ENCODE assay signal across 8 cellular contexts in the genomic region with DNA sequence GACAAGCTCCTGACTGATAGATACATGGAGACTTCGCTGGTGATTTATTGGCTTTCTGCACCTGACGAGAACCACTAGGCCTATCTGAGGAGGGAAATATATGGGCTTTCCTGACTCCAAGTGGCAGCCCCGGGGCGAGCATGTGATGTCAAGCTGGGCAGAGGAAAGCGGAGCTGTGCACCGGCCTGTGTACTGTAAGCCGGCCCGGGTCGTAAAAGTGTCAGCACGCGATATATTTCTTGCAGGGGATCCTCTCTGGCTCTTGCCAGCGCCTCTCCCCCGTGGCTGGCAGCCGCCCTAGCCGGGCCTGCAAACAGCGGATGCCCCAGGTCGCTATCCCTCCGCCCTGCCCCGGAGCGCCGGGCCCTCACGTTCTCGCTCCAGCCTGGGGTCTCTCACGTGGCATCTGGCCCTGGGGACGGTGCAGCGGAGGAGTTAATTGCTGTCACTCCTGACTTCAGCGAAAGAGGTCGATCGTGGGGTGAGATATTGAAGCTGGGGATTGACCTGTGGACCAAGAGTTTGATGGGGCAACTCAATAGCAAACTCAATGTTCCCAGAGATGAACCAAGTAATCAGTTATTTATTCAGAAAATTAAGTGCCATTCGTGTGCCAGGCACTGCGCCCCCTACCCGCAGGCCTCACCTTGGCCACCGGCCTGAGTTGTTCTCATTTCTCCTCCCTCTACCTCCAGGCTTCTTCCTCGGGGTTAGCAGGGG. TPM values are rescaled to one million over a fixed set of nuclear protein-coding genes. Genes with fewer than 3 reads are reported as not detected.
DNase-seq lines count a peak whose midpoint lies in the region; ATAC-seq and TF ChIP-seq lines count a peak whose summit lies in the region.

No MANE protein-coding gene starts in this region.

- H3K27ac Mint-ChIP-seq in activated CD8-positive, alpha-beta T cell treated with anti-CD3 and anti-CD28 coated beads, Interleukin-2, amount 10 ng/mL, durations not matched to agents 7 days and 5 days, result no peak overlapping the region
- peak overlapping the region in 3 of 9 donors; percentile 22 to 24 (median 22) for H3K27ac Mint-ChIP-seq in naive thymus-derived CD4-positive, alpha-beta T cell

- peaks cover 37% of the 10 kb centered on the region for H3K4me1 Mint-ChIP-seq in activated CD8-positive, alpha-beta T cell treated with anti-CD3 and anti-CD28 coated beads, Interleukin-2, amount 10 ng/mL, durations not matched to agents 7 days and 5 days (ENCODE audit: low read depth)
- peaks cover 9 to 21% (median 15%) of the 10 kb centered on the region in 7 donors for H3K4me1 Mint-ChIP-seq in naive thymus-derived CD4-positive, alpha-beta T cell

- peak; percentile 18 for TF ChIP-seq EP300 in transverse colon (IDR thresholded peaks at IDR 0.05; ENCODE audit: low read depth)

- no peak overlapping the region for H3K27ac ChIP-seq in naive thymus-derived CD4-positive, alpha-beta T cell (ENCODE audit: low read depth, low read length)
- peak overlapping the region in 3 of 4 donors; percentile 22 to 62 (median 31) for H3K27ac ChIP-seq in transverse colon

- no peaks in the 10 kb centered on the region for H3K9me3 ChIP-seq in naive thymus-derived CD4-positive, alpha-beta T cell (ENCODE audit: control insufficient read depth in 2 of 3, low read length in 3 of 3)
- no peaks in the 10 kb centered on the region for H3K9me3 ChIP-seq in transverse colon

- DNase-seq in GM04503 (ENCODE audit: low read depth), result peak; percentile 12
- peak; percentile 26 for DNase-seq in NCI-H1092 (lab: John Stamatoyannopoulos, UW)
- peak; percentile 32 for DNase-seq in activated CD8-positive, alpha-beta T cell treated with anti-CD3 and anti-CD28 coated beads, Interleukin-2, amount 10 ng/mL, durations not matched to agents 7 days and 5 days
- DNase-seq in fibroblast of gingiva (ENCODE audit: low read depth), result peak; percentile 6
- DNase-seq in naive thymus-derived CD4-positive, alpha-beta T cell, result peak in 6 of 9 donors; percentile 8 to 27 (median 24)
- DNase-seq in transverse colon, result peak; percentile 62
- no peak for DNase-seq in H4 (ENCODE audit: low spot score)
- DNase-seq in SKM-1 treated with dmso at 0.1 percent for 144 hours (lab: John Stamatoyannopoulos, UW; ENCODE audit: unreplicated experiment), result no peak

- no peaks in the 10 kb centered on the region for H3K27me3 ChIP-seq in naive thymus-derived CD4-positive, alpha-beta T cell (ENCODE audit: control insufficient read depth in 2 of 2, insufficient read depth in 2 of 2, low read length in 2 of 2)
- no peaks in the 10 kb centered on the region for H3K27me3 ChIP-seq in transverse colon

- H3K36me3 Mint-ChIP-seq in activated CD8-positive, alpha-beta T cell treated with anti-CD3 and anti-CD28 coated beads, Interleukin-2, amount 10 ng/mL, durations not matched to agents 7 days and 5 days (ENCODE audit: low read depth), result no peaks in the 10 kb centered on the region
- no peaks in the 10 kb centered on the region for H3K36me3 Mint-ChIP-seq in naive thymus-derived CD4-positive, alpha-beta T cell

- H3K27me3 Mint-ChIP-seq in activated CD8-positive, alpha-beta T cell treated with anti-CD3 and anti-CD28 coated beads, Interleukin-2, amount 10 ng/mL, durations not matched to agents 7 days and 5 days (ENCODE audit: low read depth), result peaks cover 7% of the 10 kb centered on the region
- H3K27me3 Mint-ChIP-seq in naive thymus-derived CD4-positive, alpha-beta T cell, result peaks cover 4 to 15% (median 10%) of the 10 kb centered on the region in 5 donors

- POLR2A ChIA-PET in activated CD8-positive, alpha-beta T cell treated with anti-CD3 and anti-CD28 coated beads, Interleukin-2, amount 10 ng/mL, durations not matched to agents 7 days and 5 days (lab: Charles Lee), result no interaction called here
- POLR2A ChIA-PET in naive thymus-derived CD4-positive, alpha-beta T cell (lab: Charles Lee), result no interaction called here

- H3K4me3 Mint-ChIP-seq in activated CD8-positive, alpha-beta T cell treated with anti-CD3 and anti-CD28 coated beads, Interleukin-2, amount 10 ng/mL, durations not matched to agents 7 days and 5 days, result peak overlapping the region; percentile 63
- peak overlapping the region; percentile 82 to 94 (median 89) for H3K4me3 Mint-ChIP-seq in naive thymus-derived CD4-positive, alpha-beta T cell

- in situ Hi-C loops in transverse colon (cut with MboI; ENCODE audit: low pct_ligation_motif_present in 1 of 4, low pct_unique_long_range_greater_than_20kb in 1 of 4, low sequenced_read_pairs in 3 of 4), result no loop called here

- peaks cover 0 to 7% of the 10 kb centered on the region in 2 donors for H3K4me1 ChIP-seq in naive thymus-derived CD4-positive, alpha-beta T cell (ENCODE audit: control insufficient read depth in 2 of 2, insufficient read depth in 2 of 2, low read length in 2 of 2)
- peaks cover 0 to 30% (median 17%) of the 10 kb centered on the region in 4 donors for H3K4me1 ChIP-seq in transverse colon

- intact Hi-C loops in naive thymus-derived CD4-positive, alpha-beta T cell (cut with micrococcal nuclease), result loop anchor here (1.0 to 5.0 kb wide), 3 partner anchors 40 to 187 kb away; a partner anchor contains a TSS
- intact Hi-C loops in transverse colon (cut with DNase I; ENCODE audit: low total_unique reads), result no loop called here

- H3K9me3 Mint-ChIP-seq in activated CD8-positive, alpha-beta T cell treated with anti-CD3 and anti-CD28 coated beads, Interleukin-2, amount 10 ng/mL, durations not matched to agents 7 days and 5 days (ENCODE audit: insufficient read depth), result no peaks in the 10 kb centered on the region
- peaks cover 0 to 1% (median 0%) of the 10 kb centered on the region in 11 donors for H3K9me3 Mint-ChIP-seq in naive thymus-derived CD4-positive, alpha-beta T cell

- no peaks in the 10 kb centered on the region for H3K36me3 ChIP-seq in naive thymus-derived CD4-positive, alpha-beta T cell (ENCODE audit: control insufficient read depth in 2 of 3, insufficient read depth in 3 of 3, low read length in 3 of 3)
- H3K36me3 ChIP-seq in transverse colon, result no peaks in the 10 kb centered on the region

- CTCF ChIA-PET in activated CD8-positive, alpha-beta T cell treated with anti-CD3 and anti-CD28 coated beads, Interleukin-2, amount 10 ng/mL, durations not matched to agents 7 days and 5 days (lab: Charles Lee), result interaction anchor here (1.0 to 2.1 kb wide), 4 partner anchors 11 to 52 kb away, joined by 3 to 8 read pairs (median 3); no protein-coding TSS in a partner anchor
- CTCF ChIA-PET in naive thymus-derived CD4-positive, alpha-beta T cell (lab: Charles Lee), result interaction anchor here (0.7 kb wide), 1 partner anchor 389 kb away, joined by 3 read pairs; no protein-coding TSS in a partner anchor

- peak; percentile 59 for ATAC-seq in activated CD8-positive, alpha-beta T cell treated with anti-CD3 and anti-CD28 coated beads, Interleukin-2, amount 10 ng/mL, durations not matched to agents 7 days and 5 days
- ATAC-seq in naive thymus-derived CD4-positive, alpha-beta T cell, result peak; percentile 56

- TF ChIP-seq POLR2A in transverse colon (IDR thresholded peaks at IDR 0.05), result no peak

- H3K4me3 ChIP-seq in naive thymus-derived CD4-positive, alpha-beta T cell (ENCODE audit: low read length), result peak overlapping the region; percentile 61
- peak overlapping the region; percentile 4 to 49 (median 22) for H3K4me3 ChIP-seq in transverse colon

- WGBS in transverse colon (ENCODE audit: low coverage in 1 of 2), 2 donors, result 0 to 12% methylated on average over 1 to 25 of the region's 34 CpGs

- peak in 1 of 5 experiments; percentile 20 for TF ChIP-seq CTCF in transverse colon (IDR thresholded peaks at IDR 0.05)

RNA-seq across cellular contexts. Expression of a gene that starts 41.0 kb away (rescaled TPM):
- not detected for total RNA-seq in activated CD8-positive, alpha-beta T cell treated with anti-CD3 and anti-CD28 coated beads, Interleukin-2, amount 10 ng/mL, durations not matched to agents 7 days and 5 days
- not detected for total RNA-seq in naive thymus-derived CD4-positive, alpha-beta T cell
- polyA plus RNA-seq in naive thymus-derived CD4-positive, alpha-beta T cell, result not detected
- total RNA-seq in transverse colon, result not detected
- not detected in 2 replicates for total RNA-seq in H4 (2014; rRNA removed; shearing (Covaris generic))

Comparison
In these comparisons a context has a peak if more than half of its experiments do, and no peak if none do; other contexts are left out.
1. DNase-seq: peak in GM04503 (single experiment), NCI-H1092 (single experiment), activated CD8-positive, alpha-beta T cell treated with anti-CD3 and anti-CD28 coated beads, Interleukin-2, amount 10 ng/mL, durations not matched to agents 7 days and 5 days (single experiment), fibroblast of gingiva (single experiment), naive thymus-derived CD4-positive, alpha-beta T cell (6 of 9) and transverse colon (single experiment); none in H4 (single experiment) and SKM-1 treated with dmso at 0.1 percent for 144 hours (single experiment).